In the genomic region with DNA sequence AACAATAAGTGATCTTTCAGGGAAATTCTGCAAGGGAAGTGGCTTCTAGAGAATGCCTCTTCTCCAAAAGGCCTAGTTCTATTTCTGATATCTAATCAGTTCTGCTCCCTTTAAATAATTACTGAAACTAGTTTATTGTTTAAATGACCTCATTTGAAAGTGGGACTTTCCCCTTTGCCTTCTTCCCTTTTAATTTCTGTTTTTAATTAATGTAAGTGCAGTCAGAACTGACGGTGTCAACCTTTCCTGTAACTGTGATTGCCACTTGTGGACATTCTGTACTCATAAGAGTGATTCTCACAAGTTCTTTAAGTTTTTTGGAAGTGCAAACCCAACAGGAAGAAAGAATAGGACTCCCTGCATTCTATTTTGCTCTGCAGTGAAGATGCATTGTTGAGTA, we compare ENCODE assay signal across 17 cellular contexts.
"Had no signal": no experiment of that assay in that cellular context is flagged by ENCODE, and none has a peak within 500 bp of the region (broad histone marks: within the 10 kb centered on the region; RNA-seq: fewer than 3 reads in every experiment).

No MANE protein-coding gene starts in this region.

- H3K27me3 Mint-ChIP-seq: activated CD4-positive, alpha-beta memory T cell treated with anti-CD3 and anti-CD28 coated beads for 36 hours had no signal

- H3K4me3 ChIP-seq: lower lobe of right lung, psoas muscle, right lobe of liver, tibial artery had no signal

- H3K9me3 Mint-ChIP-seq: activated CD4-positive, alpha-beta memory T cell treated with anti-CD3 and anti-CD28 coated beads for 36 hours; activated T-helper 2 cell treated with anti-CD3 and anti-CD28 coated beads, Interferon-gamma antibody, Interleukin-2, Interleukin-4, amounts not matched to agents 10 μg/mL and 5 μg/mL and 100 μg/mL, durations not matched to agents 14 hours and 24 hours and 36 hours; endodermal cell; nephron progenitor cell had no signal

- H3K27ac Mint-ChIP-seq: activated CD4-positive, alpha-beta memory T cell treated with anti-CD3 and anti-CD28 coated beads for 36 hours; activated naive CD4-positive, alpha-beta T cell treated with anti-CD3 and anti-CD28 coated beads, Interleukin-2, amount 50 U/mL, for 72 hours; activated T-helper 2 cell treated with anti-CD3 and anti-CD28 coated beads, Interferon-gamma antibody, Interleukin-2, Interleukin-4, amounts not matched to agents 10 μg/mL and 5 μg/mL and 100 μg/mL, durations not matched to agents 14 hours and 24 hours and 36 hours; endodermal cell; nephron progenitor cell; T-helper 2 cell treated with Interferon-gamma antibody and Interleukin-4, amounts not matched to agents 5 μg/mL and 100 μg/mL, for 36 hours had no signal

- H3K4me3 Mint-ChIP-seq: activated CD4-positive, alpha-beta memory T cell treated with anti-CD3 and anti-CD28 coated beads for 36 hours; endodermal cell; nephron progenitor cell; T-helper 2 cell treated with Interferon-gamma antibody and Interleukin-4, amounts not matched to agents 5 μg/mL and 100 μg/mL, for 36 hours had no signal

- H3K36me3 ChIP-seq: lower lobe of right lung, right lobe of liver, tibial artery had no signal

- H3K4me1 ChIP-seq: lower lobe of right lung, right lobe of liver had no signal

- ATAC-seq: activated naive CD4-positive, alpha-beta T cell treated with anti-CD3 and anti-CD28 coated beads, Interleukin-2, amount 50 U/mL, for 72 hours; lower lobe of right lung; psoas muscle; right lobe of liver had no signal

- H3K27me3 ChIP-seq: right lobe of liver, tibial artery had no signal

- H3K36me3 Mint-ChIP-seq: activated CD4-positive, alpha-beta memory T cell treated with anti-CD3 and anti-CD28 coated beads for 36 hours had no signal

- H3K27ac ChIP-seq: lower lobe of right lung, psoas muscle, right lobe of liver, tibial artery had no signal

- H3K4me1 Mint-ChIP-seq: endodermal cell, nephron progenitor cell had no signal

- H3K9me3 ChIP-seq: lower lobe of right lung, psoas muscle, right lobe of liver, tibial artery had no signal

- DNase-seq: activated CD4-positive, alpha-beta memory T cell treated with anti-CD3 and anti-CD28 coated beads for 36 hours; activated CD4-positive, alpha-beta T cell treated with anti-CD3 and anti-CD28 coated beads for 1 hour; activated CD8-positive, alpha-beta memory T cell treated with anti-CD3 and anti-CD28 coated beads, Interleukin-2, amount 50 U/mL, for 4 hours; anterior cingulate cortex; cerebellar nuclear complex; dermis blood vessel endothelial cell; endodermal cell; hypothalamus; lower lobe of right lung; nephron progenitor cell; psoas muscle; right lobe of liver; stimulated activated CD4-positive, alpha-beta T cell treated with anti-CD3 and anti-CD28 coated beads, Interleukin-2, amount 100 ng/mL, for 24 hours; tibial artery had no signal
